16 cellular contexts compared by ENCODE assay signal in genomic region chr11:125402436-125402835, GRCh38.
DNase-seq lines count a peak whose midpoint lies in the region; ATAC-seq, FAIRE-seq and TF ChIP-seq lines count a peak whose summit lies in the region.
"Had no signal": no experiment of that assay in that cellular context is flagged by ENCODE, and none has a peak within 500 bp of the region (broad histone marks: within the 10 kb centered on the region; RNA-seq: fewer than 3 reads in every experiment).

No MANE protein-coding gene starts in this region.

- no peak for TF ChIP-seq POLR2A in prostate gland (IDR thresholded peaks at IDR 0.05)

- H3K27me3 ChIP-seq in SK-N-SH (ENCODE audit: insufficient read depth), result peaks cover 34% of the 10 kb centered on the region; the same call in 1 of the 2 replicates
- H3K27me3 ChIP-seq in brain microvascular endothelial cell (replicated peaks), result no peaks in the 10 kb centered on the region
- H3K27me3 ChIP-seq in kidney epithelial cell (ENCODE audit: control insufficient read depth, insufficient read depth, low read length), result peaks cover 35% of the 10 kb centered on the region
- no peaks in the 10 kb centered on the region for H3K27me3 ChIP-seq in prostate gland (replicated peaks; ENCODE audit: insufficient read depth)
- no peaks in the 10 kb centered on the region for H3K27me3 ChIP-seq in pancreas
- H3K27me3 ChIP-seq: tibial nerve had no signal

- H3K9me2 ChIP-seq in SK-N-SH, result no peaks in the 10 kb centered on the region

- H3K9me3 ChIP-seq in SK-N-SH (no peaks in the 10 kb centered on the region), prostate gland (no peaks in the 10 kb centered on the region), pancreas (no peaks in the 10 kb centered on the region)
- H3K9me3 ChIP-seq: tibial nerve had no signal

- no peak for ATAC-seq in SK-N-SH treated with all-trans-retinoic acid at 6 μM for 48 hours
- ATAC-seq in HG03460 (IDR thresholded peaks at IDR 0.05; ENCODE audit: unreplicated experiment), result no peak
- no peak for ATAC-seq in pancreas

- H3K9ac ChIP-seq in SK-N-SH, result no peak overlapping the region

- FAIRE-seq in pancreas (lab: Jason Lieb, UNC), result no peak
- FAIRE-seq: A204.1, small intestine had no signal

- no peak for TF ChIP-seq CTCF in SK-N-SH (IDR thresholded peaks at IDR 0.05)
- TF ChIP-seq CTCF in brain microvascular endothelial cell (IDR thresholded peaks at IDR 0.05; ENCODE audit: low read depth, low read length, missing control alignments), result no peak
- no peak for TF ChIP-seq CTCF in kidney epithelial cell (IDR thresholded peaks at IDR 0.05; ENCODE audit: insufficient read depth, low read length, poor library complexity, severe bottlenecking)
- no peak for TF ChIP-seq CTCF in prostate gland (IDR thresholded peaks at IDR 0.05)
- no peak for TF ChIP-seq CTCF in pancreas (IDR thresholded peaks at IDR 0.05)

- H4K20me1 ChIP-seq in SK-N-SH (ENCODE audit: insufficient read depth), result no peaks in the 10 kb centered on the region

- no peak for TF ChIP-seq RAD21 in SK-N-SH (IDR thresholded peaks at IDR 0.05; ENCODE audit: low read length)

- no peaks in the 10 kb centered on the region for H3K79me2 ChIP-seq in SK-N-SH (ENCODE audit: insufficient read depth)

- no peak overlapping the region for H3K4me3 ChIP-seq in SK-N-SH (ENCODE audit: low read depth in 2 of 2, low read length in 1 of 2)
- H3K4me3 ChIP-seq in brain microvascular endothelial cell (ENCODE audit: low read depth, low read length), result no peak overlapping the region
- H3K4me3 ChIP-seq in kidney epithelial cell (ENCODE audit: low read depth, low read length), result no peak overlapping the region
- H3K4me3 ChIP-seq in prostate gland, result no peak overlapping the region
- no peak overlapping the region for H3K4me3 ChIP-seq in pancreas
- H3K4me3 ChIP-seq: cardiac muscle cell, tibial nerve had no signal

- CTCF ChIA-PET in SK-N-SH (lab: Yijun Ruan, JAX), result interaction anchor here (0.9 to 7.6 kb wide), 6 partner anchors 26 to 663 kb away, joined by 3 to 100 read pairs (median 15); partner anchors contain the start of genes NRGN and PKNOX2

- WGBS in SK-N-SH (ENCODE audit: low lambda C conversion rate), result 30% methylated on average over 2 of the region's 2 CpGs
- 46% methylated on average over 2 of the region's 2 CpGs for WGBS in prostate gland
- WGBS in pancreas, 2 donors, result 38 to 44% methylated on average over 2 of the region's 2 CpGs

- no peak for TF ChIP-seq EP300 in SK-N-SH (IDR thresholded peaks at IDR 0.05; ENCODE audit: borderline replicate concordance in 1 of 2, low read depth in 1 of 2, low read length in 1 of 2)

- H3F3A ChIP-seq in SK-N-SH (replicated peaks; ENCODE audit: insufficient read depth), result no peaks in the 10 kb centered on the region

- intact Hi-C loops in prostate gland (cut with DNase I), result loop anchor here (5.0 kb wide), 1 partner anchor 310 kb away; no protein-coding TSS in a partner anchor
- intact Hi-C loops in pancreas (cut with DNase I), result no loop called here

- no peaks in the 10 kb centered on the region for H3K36me3 ChIP-seq in SK-N-SH (replicated peaks in 1 of 2; ENCODE audit: control insufficient read depth in 1 of 2, insufficient read depth in 2 of 2, low read length in 1 of 2)
- H3K36me3 ChIP-seq in brain microvascular endothelial cell (replicated peaks), result no peaks in the 10 kb centered on the region
- H3K36me3 ChIP-seq in kidney epithelial cell (ENCODE audit: control insufficient read depth, insufficient read depth, low read length), result no peaks in the 10 kb centered on the region
- no peaks in the 10 kb centered on the region for H3K36me3 ChIP-seq in prostate gland
- H3K36me3 ChIP-seq in pancreas, result peaks cover 0 to 12% (median 0%) of the 10 kb centered on the region in 3 donors
- H3K36me3 ChIP-seq: cardiac muscle cell had no signal

- H3K4me1 ChIP-seq in SK-N-SH (ENCODE audit: control insufficient read depth in 1 of 2, insufficient read depth in 2 of 2, low read depth in 1 of 2, low read length in 1 of 2), result peaks cover 0 to 11% of the 10 kb centered on the region in 2 experiments; a peak in 2 of 4 replicates
- H3K4me1 ChIP-seq in prostate gland (replicated peaks), result no peaks in the 10 kb centered on the region
- no peaks in the 10 kb centered on the region for H3K4me1 ChIP-seq in pancreas

- H2AFZ ChIP-seq in SK-N-SH (ENCODE audit: low read depth), result no peak overlapping the region

- in situ Hi-C loops in brain microvascular endothelial cell (cut with HindIII; ENCODE audit: low pct_ligation_motif_present, low sequenced_read_pairs), result loop anchor here (25.0 kb wide), 1 partner anchor 440 kb away; the partner anchor contains the start of gene CCDC15

- H3K4me2 ChIP-seq in SK-N-SH, result no peak overlapping the region

- no peak for DNase-seq in SK-N-SH
- DNase-seq in brain microvascular endothelial cell, result peak; percentile 38
- peak; percentile 4 for DNase-seq in kidney epithelial cell (ENCODE audit: low read depth)
- DNase-seq in prostate gland (ENCODE audit: low spot score), result no peak
- DNase-seq in pancreas, result no peak
- no peak for DNase-seq in NCI-H510A treated with DMSO at 0.1 percent for 48 hours (lab: John Stamatoyannopoulos, UW)
- DNase-seq: activated T-cell treated with anti-CD3 and anti-CD28 coated beads, Interleukin-2, amount 50 U/mL, for 1 hour; KBM-7; NCI-H2029 treated with DMSO at 0.1 percent for 48 hours; small intestine had no signal

- POLR2A ChIA-PET in SK-N-SH (lab: Yijun Ruan, JAX), result no interaction called here

- H3K27ac ChIP-seq in SK-N-SH (ENCODE audit: low read depth in 2 of 2, low read length in 1 of 2), result no peak overlapping the region
- H3K27ac ChIP-seq in brain microvascular endothelial cell, result no peak overlapping the region
- H3K27ac ChIP-seq in prostate gland, result no peak overlapping the region
- H3K27ac ChIP-seq in pancreas, result no peak overlapping the region
- H3K27ac ChIP-seq: cardiac muscle cell, epithelial cell of prostate, tibial nerve had no signal

TF ChIP-seq in SK-N-SH, 30 proteins besides CTCF, POLR2A, EP300 and RAD21 (continues in another document):
- no peak for TF ChIP-seq USF1 (IDR thresholded peaks at IDR 0.05; ENCODE audit: borderline replicate concordance, low read depth)
- no peak for TF ChIP-seq ZBTB33 (IDR thresholded peaks at IDR 0.05; ENCODE audit: borderline replicate concordance, low read depth)
- no peak for TF ChIP-seq GABPA (IDR thresholded peaks at IDR 0.05; ENCODE audit: low read depth)

TF ChIP-seq in SK-N-SH treated with all-trans-retinoic acid at 6 μM for 48 hours, 23 proteins besides CTCF, POLR2A, EP300 and RAD21:
- TF ChIP-seq PATZ1 (CRISPR knock-in tag; IDR thresholded peaks at IDR 0.05; ENCODE audit: borderline replicate concordance) (no peak), CREB5 (CRISPR knock-in tag; IDR thresholded peaks at IDR 0.05; ENCODE audit: low read depth) (no peak), TOX (CRISPR knock-in tag; IDR thresholded peaks at IDR 0.05; ENCODE audit: borderline replicate concordance) (no peak), ZFP3 (CRISPR knock-in tag; IDR thresholded peaks at IDR 0.05) (no peak), ZC3H10 (CRISPR knock-in tag; IDR thresholded peaks at IDR 0.05) (no peak), SNAI2 (CRISPR knock-in tag; IDR thresholded peaks at IDR 0.05) (no peak), OSR1 (CRISPR knock-in tag; IDR thresholded peaks at IDR 0.05) (no peak), TCF4 (CRISPR knock-in tag; IDR thresholded peaks at IDR 0.05; ENCODE audit: borderline replicate concordance) (no peak)

Comparison
In these comparisons a context has a peak if more than half of its experiments do, and no peak if none do; other contexts are left out.
1. DNase-seq: peak in brain microvascular endothelial cell (single experiment) and kidney epithelial cell (single experiment); none in SK-N-SH (single experiment), prostate gland (single experiment), pancreas (0 of 6) and NCI-H510A treated with DMSO at 0.1 percent for 48 hours (single experiment).